Comparison of ENCODE assay signal across 7 cellular contexts in genomic region chr2:202377308-202377736, GRCh38. TPM values are rescaled to one million over a fixed set of nuclear protein-coding genes. Genes with fewer than 3 reads are reported as not detected.
DNase-seq lines count a peak whose midpoint lies in the region; ATAC-seq and TF ChIP-seq lines count a peak whose summit lies in the region.

No MANE protein-coding gene starts in this region.

- peak overlapping the region; percentile 64 for H3K4me2 ChIP-seq in neural cell (ENCODE audit: low read length)

- H3K79me2 ChIP-seq in neural cell (replicated peaks; ENCODE audit: insufficient read depth, low read length), result peaks cover 61% of the 10 kb centered on the region

- peaks cover 6% of the 10 kb centered on the region for H3F3A ChIP-seq in neural cell (ENCODE audit: insufficient read depth, low read length, poor library complexity, severe bottlenecking)

- no peak overlapping the region for H2AFZ ChIP-seq in neural cell (ENCODE audit: low read depth, low read length)

- TF ChIP-seq EP300 in neural cell (conservative IDR thresholded peaks at IDR 0.05; ENCODE audit: poor library complexity, severe bottlenecking), result no peak

- peaks cover 50% of the 10 kb centered on the region for H3K4me1 Mint-ChIP-seq in activated T-cell treated with anti-CD3 and anti-CD28 coated beads, Interleukin-2, amount 50 U/mL, for 72 hours (ENCODE audit: low read depth)

- no peaks in the 10 kb centered on the region for H3K36me3 ChIP-seq in neural cell (ENCODE audit: insufficient read depth, low read length)

- H3K9me3 ChIP-seq in neural cell (ENCODE audit: low read length), result no peaks in the 10 kb centered on the region

- H3K27ac Mint-ChIP-seq in activated T-cell treated with anti-CD3 and anti-CD28 coated beads, Interleukin-2, amount 50 U/mL, for 72 hours, result peak overlapping the region; percentile 91

- TF ChIP-seq RAD21 in neural cell (conservative IDR thresholded peaks at IDR 0.05), result peak; percentile 8

- peak overlapping the region; percentile 100 for H3K27ac ChIP-seq in neural cell (ENCODE audit: low read length)

- H3K9me3 Mint-ChIP-seq in activated T-cell treated with anti-CD3 and anti-CD28 coated beads, Interleukin-2, amount 50 U/mL, for 72 hours, result no peaks in the 10 kb centered on the region

- peak overlapping the region; percentile 98 to 99 for H3K4me3 Mint-ChIP-seq in activated T-cell treated with anti-CD3 and anti-CD28 coated beads, Interleukin-2, amount 50 U/mL, for 72 hours

- peak overlapping the region; percentile 95 for H3K9ac ChIP-seq in neural cell (ENCODE audit: low read length)

- H3K9me2 ChIP-seq in neural cell (ENCODE audit: insufficient read depth, low read length), result no peaks in the 10 kb centered on the region

- H3K27me3 Mint-ChIP-seq in activated T-cell treated with anti-CD3 and anti-CD28 coated beads, Interleukin-2, amount 50 U/mL, for 72 hours (ENCODE audit: low read depth), result no peaks in the 10 kb centered on the region

- H3K27me3 ChIP-seq in neural cell (ENCODE audit: insufficient read depth, low read depth, low read length), result no peaks in the 10 kb centered on the region

- peaks cover 22% of the 10 kb centered on the region for H4K20me1 ChIP-seq in neural cell (ENCODE audit: insufficient read depth)

- TF ChIP-seq CTCF in fibroblast of villous mesenchyme (IDR thresholded peaks at IDR 0.05; ENCODE audit: insufficient read depth, low read depth, low read length) (no peak), neural cell (IDR thresholded peaks at IDR 0.05; ENCODE audit: poor library complexity, severe bottlenecking) (no peak)

- peak overlapping the region; percentile 90 for H3K4me3 ChIP-seq in fibroblast of villous mesenchyme (ENCODE audit: low read depth, low read length)
- peak overlapping the region; percentile 99 for H3K4me3 ChIP-seq in neural cell (ENCODE audit: low read length)

- DNase-seq in ELR (ENCODE audit: low read depth), result peak; percentile 73
- peak; percentile 64 for DNase-seq in Kasumi-1 (lab: John Stamatoyannopoulos, UW)
- DNase-seq in activated T-cell treated with anti-CD3 and anti-CD28 coated beads, Interleukin-2, amount 50 U/mL, for 72 hours, result peak; percentile 24 to 29
- peak; percentile 42 for DNase-seq in fibroblast of villous mesenchyme (ENCODE audit: low read depth)

- peak in 1 of 2 donors; percentile 8 for ATAC-seq in activated T-cell treated with anti-CD3 and anti-CD28 coated beads, Interleukin-2, amount 50 U/mL, for 72 hours (replicated peaks in 1 of 2)
- no peak for ATAC-seq in HG02763 (IDR thresholded peaks at IDR 0.05; ENCODE audit: unreplicated experiment)
- no peak for ATAC-seq in HG03039 (IDR thresholded peaks at IDR 0.05; ENCODE audit: unreplicated experiment)

- H3K36me3 Mint-ChIP-seq in activated T-cell treated with anti-CD3 and anti-CD28 coated beads, Interleukin-2, amount 50 U/mL, for 72 hours (ENCODE audit: insufficient read depth in 2 of 2), result peaks cover 4 to 5% of the 10 kb centered on the region in 2 donors

TF ChIP-seq in neural cell, 6 proteins besides CTCF, POLR2A, EP300 and RAD21:
- TF ChIP-seq TAF1 (IDR thresholded peaks at IDR 0.05; ENCODE audit: low read depth) (no peak), POLR2AphosphoS5 (IDR thresholded peaks at IDR 0.05) (no peak), SMC3 (conservative IDR thresholded peaks at IDR 0.05; ENCODE audit: poor library complexity) (no peak), EZH2 (IDR thresholded peaks at IDR 0.05; ENCODE audit: borderline replicate concordance, insufficient read depth, low read length, poor library complexity, severe bottlenecking) (no peak), MXI1 (conservative IDR thresholded peaks at IDR 0.05; ENCODE audit: poor library complexity, severe bottlenecking) (peak; percentile 77)
- TF ChIP-seq, protein P1, sequence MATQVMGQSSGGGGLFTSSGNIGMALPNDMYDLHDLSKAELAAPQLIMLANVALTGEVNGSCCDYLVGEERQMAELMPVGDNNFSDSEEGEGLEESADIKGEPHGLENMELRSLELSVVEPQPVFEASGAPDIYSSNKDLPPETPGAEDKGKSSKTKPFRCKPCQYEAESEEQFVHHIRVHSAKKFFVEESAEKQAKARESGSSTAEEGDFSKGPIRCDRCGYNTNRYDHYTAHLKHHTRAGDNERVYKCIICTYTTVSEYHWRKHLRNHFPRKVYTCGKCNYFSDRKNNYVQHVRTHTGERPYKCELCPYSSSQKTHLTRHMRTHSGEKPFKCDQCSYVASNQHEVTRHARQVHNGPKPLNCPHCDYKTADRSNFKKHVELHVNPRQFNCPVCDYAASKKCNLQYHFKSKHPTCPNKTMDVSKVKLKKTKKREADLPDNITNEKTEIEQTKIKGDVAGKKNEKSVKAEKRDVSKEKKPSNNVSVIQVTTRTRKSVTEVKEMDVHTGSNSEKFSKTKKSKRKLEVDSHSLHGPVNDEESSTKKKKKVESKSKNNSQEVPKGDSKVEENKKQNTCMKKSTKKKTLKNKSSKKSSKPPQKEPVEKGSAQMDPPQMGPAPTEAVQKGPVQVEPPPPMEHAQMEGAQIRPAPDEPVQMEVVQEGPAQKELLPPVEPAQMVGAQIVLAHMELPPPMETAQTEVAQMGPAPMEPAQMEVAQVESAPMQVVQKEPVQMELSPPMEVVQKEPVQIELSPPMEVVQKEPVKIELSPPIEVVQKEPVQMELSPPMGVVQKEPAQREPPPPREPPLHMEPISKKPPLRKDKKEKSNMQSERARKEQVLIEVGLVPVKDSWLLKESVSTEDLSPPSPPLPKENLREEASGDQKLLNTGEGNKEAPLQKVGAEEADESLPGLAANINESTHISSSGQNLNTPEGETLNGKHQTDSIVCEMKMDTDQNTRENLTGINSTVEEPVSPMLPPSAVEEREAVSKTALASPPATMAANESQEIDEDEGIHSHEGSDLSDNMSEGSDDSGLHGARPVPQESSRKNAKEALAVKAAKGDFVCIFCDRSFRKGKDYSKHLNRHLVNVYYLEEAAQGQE (IDR thresholded peaks at IDR 0.05; ENCODE audit: borderline replicate concordance), result peak; percentile 51
TF ChIP-seq in neural cell: peak in this region for 2.

RNA-seq across cellular contexts. Expression of gene BMPR2, which starts 1.2 kb away (rescaled TPM):
- 1 to 10 TPM; 9.7 to 9.9 TPM for total RNA-seq in activated T-cell treated with anti-CD3 and anti-CD28 coated beads, Interleukin-2, amount 50 U/mL, for 72 hours
- total RNA-seq in fibroblast of villous mesenchyme, result 38.7 and 47.9 TPM in 2 replicates
- polyA plus RNA-seq in neural cell, result 16.6 and 18.4 TPM in 2 replicates
- polyA minus RNA-seq in neural cell, result 72.8 and 89.8 TPM in 2 replicates
